Comparison of ENCODE assay signal across 10 cellular contexts in genomic region chr14:22448905-22449611, GRCh38.
DNase-seq lines count a peak whose midpoint lies in the region; ATAC-seq and TF ChIP-seq lines count a peak whose summit lies in the region.
"Had no signal": no experiment of that assay in that cellular context is flagged by ENCODE, and none has a peak within 500 bp of the region (broad histone marks: within the 10 kb centered on the region; RNA-seq: fewer than 3 reads in every experiment).

No MANE protein-coding gene starts in this region.

- H3K4me2 ChIP-seq in PC-3 (ENCODE audit: low read length), result peak overlapping the region; percentile 47
- no peak overlapping the region for H3K4me2 ChIP-seq in osteoblast (ENCODE audit: insufficient read depth, low read length)

- H3F3A ChIP-seq in PC-3 (ENCODE audit: low read length, unreplicated experiment), result no peaks in the 10 kb centered on the region

- POLR2A ChIA-PET in PC-3 (lab: Charles Lee; ENCODE audit: unreplicated experiment), result no interaction called here

- H3K4me1 ChIP-seq in PC-3 (ENCODE audit: insufficient read depth, low read length), result peaks cover 17% of the 10 kb centered on the region
- H3K4me1 ChIP-seq in osteoblast (ENCODE audit: insufficient read depth, low read length), result peaks cover 5% of the 10 kb centered on the region
- no peaks in the 10 kb centered on the region for H3K4me1 ChIP-seq in transverse colon
- H3K4me1 ChIP-seq in BE2C, result no peaks in the 10 kb centered on the region
- H3K4me1 ChIP-seq: pancreas, thyroid gland had no signal

- H2AFZ ChIP-seq in PC-3 (ENCODE audit: low read length) (no peak overlapping the region), osteoblast (ENCODE audit: low read length) (peak overlapping the region; percentile 40)

- H3K9ac ChIP-seq in PC-3 (ENCODE audit: low read length), result no peak overlapping the region

- H3K27me3 ChIP-seq in PC-3 (ENCODE audit: low read length) (no peaks in the 10 kb centered on the region), osteoblast (ENCODE audit: insufficient read depth, low read length) (peaks cover 14% of the 10 kb centered on the region), transverse colon (no peaks in the 10 kb centered on the region), BE2C (no peaks in the 10 kb centered on the region)
- H3K27me3 ChIP-seq: pancreas, thyroid gland had no signal

- no peak for TF ChIP-seq EP300 in transverse colon (IDR thresholded peaks at IDR 0.05; ENCODE audit: low read depth)

- no peaks in the 10 kb centered on the region for H3K79me2 ChIP-seq in PC-3 (ENCODE audit: low read length)
- H3K79me2 ChIP-seq in osteoblast (ENCODE audit: insufficient read depth, low read length), result no peaks in the 10 kb centered on the region

- TF ChIP-seq CTCF in PC-3 (conservative IDR thresholded peaks at IDR 0.05; ENCODE audit: low read depth, low read length) (no peak), osteoblast (IDR thresholded peaks at IDR 0.05; ENCODE audit: extremely low read depth, low read depth, low read length) (no peak), transverse colon (IDR thresholded peaks at IDR 0.05) (no peak), BE2C (IDR thresholded peaks at IDR 0.05; ENCODE audit: low read depth, low read length) (no peak)

- no peak overlapping the region for H3K4me3 ChIP-seq in PC-3 (ENCODE audit: low read length)
- H3K4me3 ChIP-seq in osteoblast (ENCODE audit: insufficient read depth, low read length), result no peak overlapping the region
- no peak overlapping the region for H3K4me3 ChIP-seq in transverse colon
- no peak overlapping the region for H3K4me3 ChIP-seq in BE2C (ENCODE audit: low read depth, low read length)
- H3K4me3 ChIP-seq: pancreas, thyroid gland had no signal

- peak overlapping the region; percentile 47 for H3K27ac ChIP-seq in PC-3 (ENCODE audit: low read length)
- no peak overlapping the region for H3K27ac ChIP-seq in osteoblast (ENCODE audit: low read depth, low read length)
- no peak overlapping the region for H3K27ac ChIP-seq in transverse colon
- H3K27ac ChIP-seq: pancreas, thyroid gland had no signal

- H3K9me2 ChIP-seq in PC-3 (replicated peaks; ENCODE audit: low read length), result no peaks in the 10 kb centered on the region

- H3K36me3 ChIP-seq in PC-3 (ENCODE audit: low read depth, low read length) (no peaks in the 10 kb centered on the region), osteoblast (ENCODE audit: insufficient read depth, low read length) (no peaks in the 10 kb centered on the region), transverse colon (no peaks in the 10 kb centered on the region), BE2C (no peaks in the 10 kb centered on the region)
- H3K36me3 ChIP-seq: pancreas, thyroid gland had no signal

- no peaks in the 10 kb centered on the region for H4K20me1 ChIP-seq in PC-3 (ENCODE audit: low read length)
- H4K20me1 ChIP-seq in osteoblast (ENCODE audit: insufficient read depth, low read length), result no peaks in the 10 kb centered on the region

- ATAC-seq in GM18873 (IDR thresholded peaks at IDR 0.05; ENCODE audit: low FRiP score, unreplicated experiment) (peak; percentile 34), HG02678 (IDR thresholded peaks at IDR 0.05; ENCODE audit: unreplicated experiment) (peak; percentile 51), PC-3 (peak; percentile 71)

- H3K9me3 ChIP-seq in PC-3 (ENCODE audit: low read length), result no peaks in the 10 kb centered on the region
- no peaks in the 10 kb centered on the region for H3K9me3 ChIP-seq in osteoblast (ENCODE audit: low read depth, low read length)
- no peaks in the 10 kb centered on the region for H3K9me3 ChIP-seq in transverse colon
- H3K9me3 ChIP-seq in BE2C, result no peaks in the 10 kb centered on the region
- H3K9me3 ChIP-seq: pancreas, thyroid gland had no signal

- no TSS peak for BruUV-seq in PC-3 (replicated peaks; lab: Mats Ljungman, UMichigan)

- DNase-seq in PC-3 (peak; percentile 50), osteoblast (ENCODE audit: insufficient read length, low spot score, missing footprints) (peak; percentile 32), transverse colon (no peak), DMS53 (lab: John Stamatoyannopoulos, UW) (no peak), G401 (ENCODE audit: low spot score) (no peak), BE2C (no peak)
- DNase-seq: pancreas, thyroid gland had no signal

- in situ Hi-C loops in transverse colon (cut with MboI; ENCODE audit: low pct_ligation_motif_present in 1 of 4, low pct_unique_long_range_greater_than_20kb in 1 of 4, low sequenced_read_pairs in 3 of 4), result no loop called here
- in situ Hi-C loops in G401 (cut with HindIII; ENCODE audit: low sequenced_read_pairs), result no loop called here

- WGBS in transverse colon (ENCODE audit: low coverage in 1 of 2), 2 donors, result 42 to 82% methylated on average over 2 to 4 of the region's 4 CpGs

- CTCF ChIA-PET in PC-3 (lab: Charles Lee), result no interaction called here

- no peak for TF ChIP-seq POLR2A in transverse colon (IDR thresholded peaks at IDR 0.05)

- intact Hi-C loops in PC-3 (cut with micrococcal nuclease) (no loop called here), transverse colon (cut with DNase I; ENCODE audit: low total_unique reads) (no loop called here)

Comparison
In these comparisons a context has a peak if more than half of its experiments do, and no peak if none do; other contexts are left out.
1. DNase-seq: peak in PC-3 (single experiment) and osteoblast (single experiment); none in transverse colon (single experiment), DMS53 (single experiment), G401 (single experiment) and BE2C (single experiment).
2. Peak in every context shown above with its lines, with median percentiles within 50 percentile points of each other: ATAC-seq.